1 cellular context compared by ENCODE assay signal in the genomic region with DNA sequence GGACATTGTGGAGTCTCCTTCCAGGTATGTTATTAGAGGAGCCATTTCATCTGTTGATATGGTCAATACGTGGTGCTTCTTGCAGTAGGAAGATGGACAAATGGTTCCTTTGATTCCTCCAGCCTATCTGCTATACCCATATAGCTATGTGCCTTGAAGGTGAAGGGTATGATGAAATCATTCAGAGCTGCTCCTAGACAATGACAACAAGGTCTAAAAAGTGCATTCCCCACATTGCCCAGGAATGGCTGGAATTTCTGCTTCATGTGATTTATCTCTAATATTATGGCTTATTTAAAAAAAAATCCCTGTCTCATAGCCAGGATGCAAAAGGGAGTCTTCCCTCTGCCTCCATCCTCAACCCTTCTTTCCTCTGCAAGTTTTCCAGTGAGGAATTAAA.
A peak's percentile ranks its signal among the peaks of the same experiment; 100 is the strongest.
TF ChIP-seq lines count a peak whose summit lies in the region.

No MANE protein-coding gene starts in this region.

TF ChIP-seq in IMR-90, 13 proteins besides CTCF, POLR2A, EP300 and RAD21:
- peak; percentile 74 for TF ChIP-seq CEBPB (IDR thresholded peaks at IDR 0.05; ENCODE audit: low read depth, low read length)
- TF ChIP-seq MAZ (IDR thresholded peaks at IDR 0.05; ENCODE audit: borderline replicate concordance, low read depth, low read length) = no peak
TF ChIP-seq in IMR-90: peak in this region for 1.
